In genomic region chr9:93126825-93127368, GRCh38 we compare ENCODE assay signal across 8 cellular contexts. TPM values are rescaled to one million over a fixed set of nuclear protein-coding genes. Genes with fewer than 3 reads are reported as not detected.
DNase-seq lines count a peak whose midpoint lies in the region; ATAC-seq and TF ChIP-seq lines count a peak whose summit lies in the region.

No MANE protein-coding gene starts in this region.

- peaks cover 99% of the 10 kb centered on the region for H3K36me3 Mint-ChIP-seq in effector memory CD8-positive, alpha-beta T cell (ENCODE audit: insufficient read depth)
- H3K36me3 Mint-ChIP-seq in naive thymus-derived CD8-positive, alpha-beta T cell: peaks cover 0 to 29% (median 7%) of the 10 kb centered on the region in 3 donors

- H3K4me3 Mint-ChIP-seq in effector memory CD8-positive, alpha-beta T cell: peak overlapping the region; percentile 75 to 80
- peak overlapping the region; percentile 22 to 90 (median 70) for H3K4me3 Mint-ChIP-seq in naive thymus-derived CD8-positive, alpha-beta T cell

- peak overlapping the region; percentile 97 for H3K27ac Mint-ChIP-seq in effector memory CD8-positive, alpha-beta T cell
- peak overlapping the region; percentile 87 to 99 (median 96) for H3K27ac Mint-ChIP-seq in naive thymus-derived CD8-positive, alpha-beta T cell

- H3K36me3 ChIP-seq in BE2C: peaks cover 11% of the 10 kb centered on the region
- H3K36me3 ChIP-seq in Peyer's patch: peaks cover 0 to 34% (median 0%) of the 10 kb centered on the region in 3 donors

- H3K27me3 Mint-ChIP-seq in effector memory CD8-positive, alpha-beta T cell: no peaks in the 10 kb centered on the region
- H3K27me3 Mint-ChIP-seq in naive thymus-derived CD8-positive, alpha-beta T cell: no peaks in the 10 kb centered on the region

- no peak for TF ChIP-seq CTCF in BE2C (IDR thresholded peaks at IDR 0.05; ENCODE audit: low read depth, low read length)
- no peak for TF ChIP-seq CTCF in Peyer's patch (IDR thresholded peaks at IDR 0.05)

- no peaks in the 10 kb centered on the region for H3K9me3 Mint-ChIP-seq in effector memory CD8-positive, alpha-beta T cell
- no peaks in the 10 kb centered on the region for H3K9me3 Mint-ChIP-seq in naive thymus-derived CD8-positive, alpha-beta T cell

- DNase-seq in BE2C (peak; percentile 50), Peyer's patch (peak in 2 of 3 donors; percentile 42 to 49), LoVo (ENCODE audit: low spot score) (no peak), midbrain (lab: John Stamatoyannopoulos, UW) (no peak), HPDE6-E6E7 (ENCODE audit: extremely low spot score) (no peak), GM03348 (ENCODE audit: low spot score) (no peak)
- DNase-seq in effector memory CD8-positive, alpha-beta T cell: no peak
- DNase-seq in naive thymus-derived CD8-positive, alpha-beta T cell: peak in 2 of 10 donors; percentile 15 to 63

- no peak for ATAC-seq in effector memory CD8-positive, alpha-beta T cell (replicated peaks)
- peak; percentile 19 to 31 for ATAC-seq in naive thymus-derived CD8-positive, alpha-beta T cell

- no peak overlapping the region for H3K4me3 ChIP-seq in BE2C (ENCODE audit: low read depth, low read length)
- H3K4me3 ChIP-seq in Peyer's patch: no peak overlapping the region

- H3K4me1 ChIP-seq in BE2C (peaks cover 15% of the 10 kb centered on the region; the same call in 1 of the 2 replicates), Peyer's patch (peaks cover 0 to 59% (median 17%) of the 10 kb centered on the region in 4 donors)

- H3K4me1 Mint-ChIP-seq in effector memory CD8-positive, alpha-beta T cell (ENCODE audit: low read depth in 2 of 2): peaks cover 39 to 60% of the 10 kb centered on the region in 2 donors
- H3K4me1 Mint-ChIP-seq in naive thymus-derived CD8-positive, alpha-beta T cell: peaks cover 32 to 79% (median 65%) of the 10 kb centered on the region in 4 donors

- H3K27ac ChIP-seq in Peyer's patch: peak overlapping the region; percentile 28 to 46 (median 36)

- H3K9me3 ChIP-seq in BE2C (no peaks in the 10 kb centered on the region), Peyer's patch (no peaks in the 10 kb centered on the region)

- TF ChIP-seq POLR2A in Peyer's patch (IDR thresholded peaks at IDR 0.05): no peak

- no peaks in the 10 kb centered on the region for H3K27me3 ChIP-seq in BE2C
- H3K27me3 ChIP-seq in Peyer's patch: no peaks in the 10 kb centered on the region

- POLR2A ChIA-PET in naive thymus-derived CD8-positive, alpha-beta T cell (lab: Charles Lee): interaction anchor here (0.7 to 7.8 kb wide), 9 partner anchors 9 to 163 kb away, joined by 3 to 54 read pairs (median 4); partner anchors contain the start of genes CARD19 and NINJ1

RNA-seq across cellular contexts. Expression of gene NINJ1, which starts 7.2 kb away (rescaled TPM):
- polyA plus RNA-seq in BE2C (2012; ENCODE audit: insufficient read depth, insufficient read length, low read depth): 104 TPM
- total RNA-seq in Peyer's patch: 10 to 100 TPM; 47.0 to 56.8 (median 54.5) TPM
- 10 to 100 TPM; 33.8 to 35.6 TPM for total RNA-seq in naive thymus-derived CD8-positive, alpha-beta T cell
- polyA plus RNA-seq in naive thymus-derived CD8-positive, alpha-beta T cell: 10 to 100 TPM; 78.5 to 97.6 (median 96.0) TPM

RNA-seq across cellular contexts. Expression of gene CARD19, which starts 30.9 kb away (rescaled TPM):
- 90.7 TPM for polyA plus RNA-seq in BE2C (2012; ENCODE audit: insufficient read depth, insufficient read length, low read depth)
- 10 to 100 TPM; 34.7 to 74.4 (median 58.9) TPM for total RNA-seq in Peyer's patch
- total RNA-seq in naive thymus-derived CD8-positive, alpha-beta T cell: 10 to 100 TPM; 68.9 to 71.2 TPM
- 10 to 100 TPM; 56.3 to 62.9 (median 56.9) TPM for polyA plus RNA-seq in naive thymus-derived CD8-positive, alpha-beta T cell

RNA-seq across cellular contexts. Expression of gene WNK2, which starts 57.0 kb away (rescaled TPM):
- 7.2 TPM for polyA plus RNA-seq in BE2C (2012; ENCODE audit: insufficient read depth, insufficient read length, low read depth)
- 100 to 1,000 TPM; 155 to 577 (median 259) TPM for total RNA-seq in Peyer's patch
- total RNA-seq in naive thymus-derived CD8-positive, alpha-beta T cell: under 1 TPM in 1 of 2 experiments, not detected in 1; 0.27 TPM
- polyA plus RNA-seq in naive thymus-derived CD8-positive, alpha-beta T cell: not detected

Comparison
In these comparisons a context has a peak if more than half of its experiments do, and no peak if none do; other contexts are left out.
1. DNase-seq: peak in BE2C (single experiment) and Peyer's patch (2 of 3); none in effector memory CD8-positive, alpha-beta T cell (0 of 3), LoVo (single experiment), midbrain (single experiment), HPDE6-E6E7 (single experiment) and GM03348 (single experiment).
2. RNA of gene WNK2, which starts 57.0 kb away (total RNA-seq): 155 to 577 TPM in Peyer's patch; 0.27 TPM in naive thymus-derived CD8-positive, alpha-beta T cell; every median in the first group is over 100 times any median in the second.